In the genomic region with DNA sequence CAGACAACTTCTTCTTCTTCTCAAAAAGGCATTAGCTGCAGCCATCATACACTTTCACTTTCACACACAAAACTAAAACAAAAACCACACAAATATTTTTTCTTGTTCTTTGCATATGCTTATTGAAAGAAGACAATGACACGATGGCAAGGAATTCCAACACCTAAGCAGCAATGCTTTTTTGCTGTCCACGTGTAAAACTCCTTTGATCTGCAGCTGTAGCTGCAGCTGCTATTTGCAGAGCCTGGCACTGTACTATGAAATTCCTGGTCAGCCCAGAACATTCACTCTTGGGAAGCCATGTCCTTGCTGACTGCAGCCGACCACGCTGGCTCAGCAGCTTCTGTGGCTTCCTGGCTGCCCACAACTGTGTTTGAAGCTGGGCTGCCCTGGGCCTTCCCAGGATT, we compare ENCODE assay signal across 10 cellular contexts.
A peak's percentile ranks its signal among the peaks of the same experiment; 100 is the strongest.
DNase-seq lines count a peak whose midpoint lies in the region; ATAC-seq and TF ChIP-seq lines count a peak whose summit lies in the region.
"Had no signal": no experiment of that assay in that cellular context is flagged by ENCODE, and none has a peak within 500 bp of the region (broad histone marks: within the 10 kb centered on the region; RNA-seq: fewer than 3 reads in every experiment).

No MANE protein-coding gene starts in this region.

- no peak for TF ChIP-seq CTCF in WTC11 (IDR thresholded peaks at IDR 0.05)

- POLR2A ChIA-PET in WTC11 (lab: Charles Lee), result no interaction called here

- no peak overlapping the region for H2BK12ac ChIP-seq in mesenchymal stem cell (ENCODE audit: low read length in 2 of 2)

- H3K79me1 ChIP-seq in mesenchymal stem cell (replicated peaks; ENCODE audit: low read length, poor library complexity, severe bottlenecking), result no peaks in the 10 kb centered on the region

- no peak overlapping the region for H4K91ac ChIP-seq in mesenchymal stem cell (ENCODE audit: low read length)

- no peak overlapping the region for H2BK120ac ChIP-seq in mesenchymal stem cell (ENCODE audit: low read depth, low read length)

- intact Hi-C loops in activated T-helper 1 cell treated with anti-CD3 and anti-CD28 coated beads, Interleukin-12 subunit alpha, Interleukin-12 subunit beta, Interleukin-2, Interleukin-4 antibody, amounts not matched to agents 30 ng/mL and 10 ng/mL and 1 ng/mL, durations not matched to agents 14 hours and 24 hours and 36 hours (cut with micrococcal nuclease), result no loop called here

- CTCF ChIA-PET in WTC11 (lab: Charles Lee), result no interaction called here

- no peak overlapping the region for H3K4ac ChIP-seq in mesenchymal stem cell (ENCODE audit: low read depth in 1 of 2, low read length in 2 of 2)

- H3K36me3 Mint-ChIP-seq in WTC11, result no peaks in the 10 kb centered on the region
- H3K36me3 Mint-ChIP-seq in activated T-helper 1 cell treated with anti-CD3 and anti-CD28 coated beads, Interleukin-12 subunit alpha, Interleukin-12 subunit beta, Interleukin-2, Interleukin-4 antibody, amounts not matched to agents 30 ng/mL and 10 ng/mL and 1 ng/mL, durations not matched to agents 14 hours and 24 hours and 36 hours (ENCODE audit: low read depth), result no peaks in the 10 kb centered on the region
- H3K36me3 Mint-ChIP-seq: stimulated activated effector memory CD8-positive, alpha-beta T cell treated with anti-CD3 and anti-CD28 coated beads, Interleukin-12 subunit alpha, Interleukin-12 subunit beta, amount 100 ng/mL, for 72 hours had no signal

- no peak overlapping the region for H3K4me2 ChIP-seq in mesenchymal stem cell (ENCODE audit: low read length, poor library complexity, severe bottlenecking)

- H2AK5ac ChIP-seq in mesenchymal stem cell (ENCODE audit: low read length, severe bottlenecking), result no peak overlapping the region

- no peak overlapping the region for H3K27ac Mint-ChIP-seq in WTC11
- H3K27ac Mint-ChIP-seq in activated T-helper 1 cell treated with anti-CD3 and anti-CD28 coated beads, Interleukin-12 subunit alpha, Interleukin-12 subunit beta, Interleukin-2, Interleukin-4 antibody, amounts not matched to agents 30 ng/mL and 10 ng/mL and 1 ng/mL, durations not matched to agents 14 hours and 24 hours and 36 hours, result no peak overlapping the region
- H3K27ac Mint-ChIP-seq: stimulated activated effector memory CD8-positive, alpha-beta T cell treated with anti-CD3 and anti-CD28 coated beads, Interleukin-12 subunit alpha, Interleukin-12 subunit beta, amount 100 ng/mL, for 72 hours had no signal

- no peaks in the 10 kb centered on the region for H3K27me3 Mint-ChIP-seq in WTC11 (ENCODE audit: low read depth)
- H3K27me3 Mint-ChIP-seq in activated T-helper 1 cell treated with anti-CD3 and anti-CD28 coated beads, Interleukin-12 subunit alpha, Interleukin-12 subunit beta, Interleukin-2, Interleukin-4 antibody, amounts not matched to agents 30 ng/mL and 10 ng/mL and 1 ng/mL, durations not matched to agents 14 hours and 24 hours and 36 hours (ENCODE audit: insufficient read depth), result no peaks in the 10 kb centered on the region

- no peak overlapping the region for H2BK15ac ChIP-seq in mesenchymal stem cell (ENCODE audit: low read depth, poor library complexity, severe bottlenecking)

- H3K4me3 Mint-ChIP-seq in WTC11, result no peak overlapping the region
- no peak overlapping the region for H3K4me3 Mint-ChIP-seq in activated T-helper 1 cell treated with anti-CD3 and anti-CD28 coated beads, Interleukin-12 subunit alpha, Interleukin-12 subunit beta, Interleukin-2, Interleukin-4 antibody, amounts not matched to agents 30 ng/mL and 10 ng/mL and 1 ng/mL, durations not matched to agents 14 hours and 24 hours and 36 hours
- H3K4me3 Mint-ChIP-seq: stimulated activated effector memory CD8-positive, alpha-beta T cell treated with anti-CD3 and anti-CD28 coated beads, Interleukin-12 subunit alpha, Interleukin-12 subunit beta, amount 100 ng/mL, for 72 hours had no signal

- no peak overlapping the region for H2BK5ac ChIP-seq in mesenchymal stem cell (ENCODE audit: low read depth, low read length, poor library complexity, severe bottlenecking)

- no peaks in the 10 kb centered on the region for H3K9me3 ChIP-seq in mesenchymal stem cell (ENCODE audit: control insufficient read depth, low read length)

- H3K18ac ChIP-seq in mesenchymal stem cell (ENCODE audit: low read depth in 1 of 2, low read length in 2 of 2), result peak overlapping the region in 1 of 2 experiments; percentile 65

- DNase-seq in EL (peak; percentile 38), WTC11 (ENCODE audit: low spot score) (no peak), mesenchymal stem cell (peak; percentile 47), NCI-H1417 treated with DMSO at 0.1 percent for 48 hours (lab: John Stamatoyannopoulos, UW) (no peak)
- DNase-seq in activated T-helper 1 cell treated with anti-CD3 and anti-CD28 coated beads, Interleukin-12 subunit alpha, Interleukin-12 subunit beta, Interleukin-2, Interleukin-4 antibody, amounts not matched to agents 30 ng/mL and 10 ng/mL and 1 ng/mL, durations not matched to agents 14 hours and 24 hours and 36 hours (ENCODE audit: low spot score), result no peak
- DNase-seq in activated effector memory CD4-positive, alpha-beta T cell treated with anti-CD3 and anti-CD28 coated beads, Interleukin-2, amount 50 U/mL, for 16 hours, result no peak
- DNase-seq: hypothalamus had no signal

- no peak overlapping the region for H3K4me3 ChIP-seq in mesenchymal stem cell (ENCODE audit: insufficient read depth in 1 of 2, low read depth in 1 of 2, low read length in 2 of 2)

- no peak overlapping the region for H2AFZ ChIP-seq in mesenchymal stem cell (ENCODE audit: low read depth, low read length)

- ATAC-seq in HG03565 (IDR thresholded peaks at IDR 0.05; ENCODE audit: unreplicated experiment) (peak; percentile 40), WTC11 (peak; percentile 43; the same call in 1 of the 2 replicates), HG03097 (IDR thresholded peaks at IDR 0.05; ENCODE audit: low FRiP score, unreplicated experiment) (no peak)
- ATAC-seq: stimulated activated effector memory CD8-positive, alpha-beta T cell treated with anti-CD3 and anti-CD28 coated beads, Interleukin-12 subunit alpha, Interleukin-12 subunit beta, amount 100 ng/mL, for 72 hours had no signal

- H3K9me3 Mint-ChIP-seq in WTC11, result no peaks in the 10 kb centered on the region
- H3K9me3 Mint-ChIP-seq in activated T-helper 1 cell treated with anti-CD3 and anti-CD28 coated beads, Interleukin-12 subunit alpha, Interleukin-12 subunit beta, Interleukin-2, Interleukin-4 antibody, amounts not matched to agents 30 ng/mL and 10 ng/mL and 1 ng/mL, durations not matched to agents 14 hours and 24 hours and 36 hours, result no peaks in the 10 kb centered on the region

- no peak overlapping the region for H3K9ac ChIP-seq in mesenchymal stem cell (ENCODE audit: low read length)

- H3K4me1 ChIP-seq in mesenchymal stem cell (ENCODE audit: control insufficient read depth, insufficient read depth, low read depth, low read length), result peaks cover 3% of the 10 kb centered on the region

- H3K27me3 ChIP-seq in mesenchymal stem cell (ENCODE audit: control insufficient read depth in 1 of 2, insufficient read depth in 1 of 2, low read length in 2 of 2), result no peaks in the 10 kb centered on the region

- peak overlapping the region in 1 of 2 experiments; percentile 68 for H3K14ac ChIP-seq in mesenchymal stem cell (ENCODE audit: low read length in 2 of 2)

- H3K4me1 Mint-ChIP-seq in WTC11, result peaks cover 7% of the 10 kb centered on the region; the same call in 1 of the 2 replicates
- H3K4me1 Mint-ChIP-seq in activated T-helper 1 cell treated with anti-CD3 and anti-CD28 coated beads, Interleukin-12 subunit alpha, Interleukin-12 subunit beta, Interleukin-2, Interleukin-4 antibody, amounts not matched to agents 30 ng/mL and 10 ng/mL and 1 ng/mL, durations not matched to agents 14 hours and 24 hours and 36 hours (ENCODE audit: low read depth), result no peaks in the 10 kb centered on the region
- H3K4me1 Mint-ChIP-seq: stimulated activated effector memory CD8-positive, alpha-beta T cell treated with anti-CD3 and anti-CD28 coated beads, Interleukin-12 subunit alpha, Interleukin-12 subunit beta, amount 100 ng/mL, for 72 hours had no signal

- H3K36me3 ChIP-seq in mesenchymal stem cell (ENCODE audit: control insufficient read depth in 1 of 2, insufficient read depth in 2 of 2, low read depth in 1 of 2, low read length in 2 of 2), result no peaks in the 10 kb centered on the region

- 49% methylated on average over 4 of the region's 4 CpGs for WGBS in mesenchymal stem cell

- H3K27ac ChIP-seq in mesenchymal stem cell (ENCODE audit: low read length, poor library complexity, severe bottlenecking), result peak overlapping the region; percentile 60

- peak overlapping the region; percentile 81 for H4K8ac ChIP-seq in mesenchymal stem cell (ENCODE audit: low read length)

- no peak overlapping the region for H3K23ac ChIP-seq in mesenchymal stem cell (ENCODE audit: low read length in 2 of 2)

TF ChIP-seq in WTC11, 78 proteins besides CTCF, POLR2A, EP300 and RAD21 (continues in another document):
- no peak for TF ChIP-seq ZNF671 (CRISPR knock-in tag; IDR thresholded peaks at IDR 0.05)
- TF ChIP-seq HMGA2 (CRISPR knock-in tag; IDR thresholded peaks at IDR 0.05), result no peak
- no peak for TF ChIP-seq NFATC4 (CRISPR knock-in tag; IDR thresholded peaks at IDR 0.05)
- TF ChIP-seq, protein P1, sequence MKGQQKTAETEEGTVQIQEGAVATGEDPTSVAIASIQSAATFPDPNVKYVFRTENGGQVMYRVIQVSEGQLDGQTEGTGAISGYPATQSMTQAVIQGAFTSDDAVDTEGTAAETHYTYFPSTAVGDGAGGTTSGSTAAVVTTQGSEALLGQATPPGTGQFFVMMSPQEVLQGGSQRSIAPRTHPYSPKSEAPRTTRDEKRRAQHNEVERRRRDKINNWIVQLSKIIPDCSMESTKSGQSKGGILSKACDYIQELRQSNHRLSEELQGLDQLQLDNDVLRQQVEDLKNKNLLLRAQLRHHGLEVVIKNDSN (CRISPR knock-in tag; IDR thresholded peaks at IDR 0.05), result no peak
- no peak for TF ChIP-seq SMAD3 (CRISPR knock-in tag; IDR thresholded peaks at IDR 0.05; ENCODE audit: borderline replicate concordance)

Comparison
In these comparisons a context has a peak if more than half of its experiments do, and no peak if none do; other contexts are left out.
1. DNase-seq: peak in EL (single experiment) and mesenchymal stem cell (single experiment); none in WTC11 (single experiment), activated T-helper 1 cell treated with anti-CD3 and anti-CD28 coated beads, Interleukin-12 subunit alpha, Interleukin-12 subunit beta, Interleukin-2, Interleukin-4 antibody, amounts not matched to agents 30 ng/mL and 10 ng/mL and 1 ng/mL, durations not matched to agents 14 hours and 24 hours and 36 hours (single experiment), activated effector memory CD4-positive, alpha-beta T cell treated with anti-CD3 and anti-CD28 coated beads, Interleukin-2, amount 50 U/mL, for 16 hours (single experiment) and NCI-H1417 treated with DMSO at 0.1 percent for 48 hours (single experiment).